In genomic region chr5:96180684-96181083, GRCh38 we compare ENCODE assay signal across 24 cellular contexts.
"Had no signal": no experiment of that assay in that cellular context is flagged by ENCODE, and none has a peak within 500 bp of the region (broad histone marks: within the 10 kb centered on the region; RNA-seq: fewer than 3 reads in every experiment).

No MANE protein-coding gene starts in this region.

- H3K27me3 ChIP-seq: dorsolateral prefrontal cortex, esophagus muscularis mucosa, gastrocnemius medialis, left lung, neural progenitor cell, ovary, suprapubic skin, thyroid gland, upper lobe of left lung, uterus had no signal

- H2AFZ ChIP-seq: neural progenitor cell had no signal

- DNase-seq: cortex of kidney; dorsolateral prefrontal cortex; effector memory CD4-positive, alpha-beta T cell; gastrocnemius medialis; glutamatergic neuron; islet precursor cell; left lung; lower lobe of right lung; mesenchymal stem cell; midbrain; nucleus accumbens; ovary; right cardiac atrium; stimulated activated CD4-positive, alpha-beta T cell treated with anti-CD3 and anti-CD28 coated beads, Interleukin-2, amount 100 ng/mL, for 48 hours; stimulated activated naive CD8-positive, alpha-beta T cell treated with anti-CD3 and anti-CD28 coated beads, Interleukin-15, Interleukin-2, amounts not matched to agents 100 U/mL and 50 U/mL, for 24 hours; thyroid gland; upper lobe of left lung; uterus had no signal

- ATAC-seq: gastrocnemius medialis; left lung; lower lobe of right lung; natural killer cell treated with Interleukin-12 subunit alpha and Interleukin-12 subunit beta and Interleukin-15 and Interleukin-18, amount 100 ng/mL, for 72 hours; right cardiac atrium; stimulated activated naive CD8-positive, alpha-beta T cell treated with anti-CD3 and anti-CD28 coated beads, Interleukin-15, Interleukin-2, amounts not matched to agents 100 U/mL and 50 U/mL, for 24 hours had no signal

- FAIRE-seq: endometrium had no signal

- H3K4me1 ChIP-seq: gastrocnemius medialis, left lung, lower lobe of right lung, neural progenitor cell, thyroid gland, upper lobe of left lung, uterus had no signal

- H3K27ac ChIP-seq: esophagus muscularis mucosa, gastrocnemius medialis, left lung, lower lobe of right lung, neural progenitor cell, ovary, suprapubic skin, thyroid gland, upper lobe of left lung, uterus had no signal

- H3K4me2 ChIP-seq: neural progenitor cell, smooth muscle cell had no signal

- H3K9me3 ChIP-seq: esophagus muscularis mucosa, gastrocnemius medialis, ovary, suprapubic skin, thyroid gland, upper lobe of left lung, uterus had no signal

- H3K9ac ChIP-seq: neural progenitor cell had no signal

- H3K4me3 ChIP-seq: dorsolateral prefrontal cortex, esophagus muscularis mucosa, gastrocnemius medialis, left lung, lower lobe of right lung, neural progenitor cell, ovary, smooth muscle cell, suprapubic skin, thyroid gland, upper lobe of left lung, uterus had no signal

- H3K36me3 ChIP-seq: esophagus muscularis mucosa, gastrocnemius medialis, left lung, lower lobe of right lung, neural progenitor cell, ovary, suprapubic skin, thyroid gland, upper lobe of left lung, uterus had no signal
